17 cellular contexts compared by ENCODE assay signal in the genomic region with DNA sequence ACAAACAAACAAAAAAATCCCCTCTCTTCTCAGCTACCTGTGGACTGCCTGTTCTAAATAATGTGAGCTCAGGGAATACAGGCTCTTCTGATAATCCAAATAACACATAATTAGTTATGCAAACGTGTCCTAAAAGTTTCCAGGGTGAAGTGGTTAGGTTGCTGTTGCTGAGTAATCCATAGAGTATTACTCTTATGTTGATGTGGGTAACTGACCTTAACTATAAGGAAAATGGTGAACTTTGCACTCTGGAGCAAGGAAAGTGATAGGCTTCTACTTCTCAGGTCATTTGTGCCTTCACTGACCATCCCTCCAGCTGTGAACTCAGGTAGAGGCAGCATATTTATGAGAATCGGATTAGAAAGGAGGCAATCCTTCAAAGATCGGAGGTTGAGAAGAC. TPM values are rescaled to one million over a fixed set of nuclear protein-coding genes. Genes with fewer than 3 reads are reported as not detected.
A peak's percentile ranks its signal among the peaks of the same experiment; 100 is the strongest.
DNase-seq lines count a peak whose midpoint lies in the region; ATAC-seq and TF ChIP-seq lines count a peak whose summit lies in the region.
"Had no signal": no experiment of that assay in that cellular context is flagged by ENCODE, and none has a peak within 500 bp of the region (broad histone marks: within the 10 kb centered on the region; RNA-seq: fewer than 3 reads in every experiment).

No MANE protein-coding gene starts in this region.

- H3K27me3 ChIP-seq in OCI-LY1 (ENCODE audit: insufficient read depth, low read length) (no peaks in the 10 kb centered on the region), mesenchymal stem cell (ENCODE audit: control insufficient read depth in 1 of 2, insufficient read depth in 1 of 2, low read length in 2 of 2) (no peaks in the 10 kb centered on the region)
- H3K27me3 ChIP-seq: suprapubic skin had no signal

- no peaks in the 10 kb centered on the region for H3K79me1 ChIP-seq in mesenchymal stem cell (replicated peaks; ENCODE audit: low read length, poor library complexity, severe bottlenecking)

- no peak overlapping the region for H4K8ac ChIP-seq in mesenchymal stem cell (ENCODE audit: low read length)

- no peak overlapping the region for H2AK5ac ChIP-seq in mesenchymal stem cell (ENCODE audit: low read length, severe bottlenecking)

- H3K9ac ChIP-seq in OCI-LY1 (ENCODE audit: low read length), result no peak overlapping the region; the same call in 1 of the 2 replicates
- no peak overlapping the region for H3K9ac ChIP-seq in mesenchymal stem cell (ENCODE audit: low read length)
- H3K9ac ChIP-seq: SK-N-SH had no signal

- H3K18ac ChIP-seq in mesenchymal stem cell (ENCODE audit: low read depth in 1 of 2, low read length in 2 of 2), result peak overlapping the region in 1 of 2 experiments; percentile 43

- ATAC-seq in stimulated activated naive B cell treated with anti-CD40 and anti-IgM and Interleukin-4, amounts not matched to agents 10 μg/mL and 1 μg/mL and 100 μg/mL, for 72 hours (replicated peaks), result peak; percentile 40 to 63
- ATAC-seq in GM21360 (IDR thresholded peaks at IDR 0.05; ENCODE audit: unreplicated experiment), result no peak
- ATAC-seq: right cardiac atrium had no signal

- H2BK15ac ChIP-seq in mesenchymal stem cell (ENCODE audit: low read depth, poor library complexity, severe bottlenecking), result no peak overlapping the region

- no peak overlapping the region for H4K91ac ChIP-seq in mesenchymal stem cell (ENCODE audit: low read length)

- no peak overlapping the region for H2BK5ac ChIP-seq in mesenchymal stem cell (ENCODE audit: low read depth, low read length, poor library complexity, severe bottlenecking)

- H3K4me3 Mint-ChIP-seq in T-helper 1 cell treated with Interleukin-12 subunit alpha and Interleukin-12 subunit beta and Interleukin-4 antibody, amounts not matched to agents 30 μg/mL and 1 μg/mL, for 36 hours, result peak overlapping the region; percentile 50
- H3K4me3 Mint-ChIP-seq in stimulated activated naive B cell treated with anti-CD40 and anti-IgM and Interleukin-4, amounts not matched to agents 10 μg/mL and 1 μg/mL and 100 μg/mL, for 72 hours, result peak overlapping the region; percentile 48 to 55

- H3K27ac Mint-ChIP-seq in T-helper 1 cell treated with Interleukin-12 subunit alpha and Interleukin-12 subunit beta and Interleukin-4 antibody, amounts not matched to agents 30 μg/mL and 1 μg/mL, for 36 hours, result peak overlapping the region; percentile 68
- H3K27ac Mint-ChIP-seq in stimulated activated naive B cell treated with anti-CD40 and anti-IgM and Interleukin-4, amounts not matched to agents 10 μg/mL and 1 μg/mL and 100 μg/mL, for 72 hours, result peak overlapping the region; percentile 93

- H3K27me3 Mint-ChIP-seq in T-helper 1 cell treated with Interleukin-12 subunit alpha and Interleukin-12 subunit beta and Interleukin-4 antibody, amounts not matched to agents 30 μg/mL and 1 μg/mL, for 36 hours (ENCODE audit: low read depth), result no peaks in the 10 kb centered on the region
- H3K27me3 Mint-ChIP-seq in stimulated activated naive B cell treated with anti-CD40 and anti-IgM and Interleukin-4, amounts not matched to agents 10 μg/mL and 1 μg/mL and 100 μg/mL, for 72 hours, result peaks cover 0 to 3% of the 10 kb centered on the region in 2 donors

- WGBS in mesenchymal stem cell, result 80% methylated on average over 2 of the region's 3 CpGs

- H2AFZ ChIP-seq in OCI-LY1 (ENCODE audit: low read length), result no peak overlapping the region
- no peak overlapping the region for H2AFZ ChIP-seq in mesenchymal stem cell (ENCODE audit: low read depth, low read length)

- H3K4me3 ChIP-seq in OCI-LY1 (ENCODE audit: low read depth, low read length, poor library complexity, severe bottlenecking) (no peak overlapping the region), mesenchymal stem cell (ENCODE audit: insufficient read depth in 1 of 2, low read depth in 1 of 2, low read length in 2 of 2) (no peak overlapping the region)
- H3K4me3 ChIP-seq: dorsolateral prefrontal cortex, suprapubic skin had no signal

- H2BK120ac ChIP-seq in mesenchymal stem cell (ENCODE audit: low read depth, low read length), result no peak overlapping the region

- H3F3A ChIP-seq in OCI-LY1 (ENCODE audit: insufficient read depth, low read length), result no peaks in the 10 kb centered on the region

- H3K9me3 ChIP-seq in OCI-LY1 (ENCODE audit: low read length) (no peaks in the 10 kb centered on the region), mesenchymal stem cell (ENCODE audit: control insufficient read depth, low read length) (no peaks in the 10 kb centered on the region)
- H3K9me3 ChIP-seq: SK-N-SH, suprapubic skin had no signal

- no peak overlapping the region for H3K14ac ChIP-seq in mesenchymal stem cell (ENCODE audit: low read length in 2 of 2)

- H3K9me2 ChIP-seq in OCI-LY1 (ENCODE audit: low read depth, low read length), result no peaks in the 10 kb centered on the region
- H3K9me2 ChIP-seq: SK-N-SH had no signal

- no peaks in the 10 kb centered on the region for H3K9me3 Mint-ChIP-seq in T-helper 1 cell treated with Interleukin-12 subunit alpha and Interleukin-12 subunit beta and Interleukin-4 antibody, amounts not matched to agents 30 μg/mL and 1 μg/mL, for 36 hours
- no peaks in the 10 kb centered on the region for H3K9me3 Mint-ChIP-seq in stimulated activated naive B cell treated with anti-CD40 and anti-IgM and Interleukin-4, amounts not matched to agents 10 μg/mL and 1 μg/mL and 100 μg/mL, for 72 hours

- H3K79me2 ChIP-seq in OCI-LY1 (ENCODE audit: insufficient read depth, low read length), result peaks cover 60% of the 10 kb centered on the region

- H3K27ac ChIP-seq in OCI-LY1 (ENCODE audit: low read depth, low read length, poor library complexity, severe bottlenecking) (peak overlapping the region; percentile 76), epithelial cell of prostate (peak overlapping the region; percentile 84), mesenchymal stem cell (ENCODE audit: low read length, poor library complexity, severe bottlenecking) (no peak overlapping the region)
- H3K27ac ChIP-seq: dorsolateral prefrontal cortex, suprapubic skin had no signal

- DNase-seq in T-helper 1 cell, result no peak
- DNase-seq in epithelial cell of prostate (ENCODE audit: low read depth, low spot score), result no peak
- DNase-seq in stimulated activated naive B cell treated with anti-CD40 and anti-IgM and Interleukin-4, amounts not matched to agents 10 μg/mL and 1 μg/mL and 100 μg/mL, for 72 hours, result no peak
- no peak for DNase-seq in glomerular visceral epithelial cell (ENCODE audit: extremely low spot score)
- no peak for DNase-seq in mesenchymal stem cell
- DNase-seq: 8988T; activated CD4-positive, alpha-beta T cell treated with anti-CD3 and anti-CD28 coated beads, Interleukin-2, amount 50 U/mL, for 1 hour; Calu3; dorsolateral prefrontal cortex; KG1; NCI-H2029; right cardiac atrium; SK-N-SH had no signal

- no peak overlapping the region for H3K4ac ChIP-seq in mesenchymal stem cell (ENCODE audit: low read depth in 1 of 2, low read length in 2 of 2)

- no peak for TF ChIP-seq CTCF in OCI-LY1 (IDR thresholded peaks at IDR 0.05; ENCODE audit: low read length)

- H3K4me1 ChIP-seq in OCI-LY1 (ENCODE audit: insufficient read depth, low read length, severe bottlenecking) (peaks cover 64% of the 10 kb centered on the region), mesenchymal stem cell (ENCODE audit: control insufficient read depth, insufficient read depth, low read depth, low read length) (peaks cover 7% of the 10 kb centered on the region)

- no peak overlapping the region for H2BK12ac ChIP-seq in mesenchymal stem cell (ENCODE audit: low read length in 2 of 2)

- H3K36me3 ChIP-seq in OCI-LY1 (ENCODE audit: insufficient read depth, low read length) (0 out of 2 replicates have a peak, but pooled peaks cover under 1% of the 10 kb centered on the region), mesenchymal stem cell (ENCODE audit: control insufficient read depth in 1 of 2, insufficient read depth in 2 of 2, low read depth in 1 of 2, low read length in 2 of 2) (peaks cover 0 to 6% of the 10 kb centered on the region in 2 experiments)
- H3K36me3 ChIP-seq: suprapubic skin had no signal

- H3K36me3 Mint-ChIP-seq in T-helper 1 cell treated with Interleukin-12 subunit alpha and Interleukin-12 subunit beta and Interleukin-4 antibody, amounts not matched to agents 30 μg/mL and 1 μg/mL, for 36 hours (ENCODE audit: low read depth), result peaks cover 21% of the 10 kb centered on the region
- H3K36me3 Mint-ChIP-seq in stimulated activated naive B cell treated with anti-CD40 and anti-IgM and Interleukin-4, amounts not matched to agents 10 μg/mL and 1 μg/mL and 100 μg/mL, for 72 hours, result peaks cover 31 to 36% of the 10 kb centered on the region in 2 donors

- no peaks in the 10 kb centered on the region for H4K20me1 ChIP-seq in OCI-LY1 (ENCODE audit: insufficient read depth, low read length)

- H3K4me2 ChIP-seq in OCI-LY1 (ENCODE audit: low read length) (0 out of 2 replicates have a peak overlapping the region, but pooled peaks have one; percentile 17), mesenchymal stem cell (ENCODE audit: low read length, poor library complexity, severe bottlenecking) (no peak overlapping the region)
- H3K4me2 ChIP-seq: SK-N-SH had no signal

- H3K23ac ChIP-seq in mesenchymal stem cell (ENCODE audit: low read length in 2 of 2), result no peak overlapping the region

- peaks cover 66% of the 10 kb centered on the region for H3K4me1 Mint-ChIP-seq in T-helper 1 cell treated with Interleukin-12 subunit alpha and Interleukin-12 subunit beta and Interleukin-4 antibody, amounts not matched to agents 30 μg/mL and 1 μg/mL, for 36 hours (ENCODE audit: low read depth)
- peaks cover 53 to 83% of the 10 kb centered on the region in 2 donors for H3K4me1 Mint-ChIP-seq in stimulated activated naive B cell treated with anti-CD40 and anti-IgM and Interleukin-4, amounts not matched to agents 10 μg/mL and 1 μg/mL and 100 μg/mL, for 72 hours

RNA-seq across cellular contexts. Expression of a gene that starts 19.9 kb away (rescaled TPM):
- 287 TPM for polyA plus RNA-seq in mesenchymal stem cell (2013, experiment 1 of 2)
- polyA plus RNA-seq in mesenchymal stem cell (2013, experiment 2 of 2), result 277 TPM
